16 cellular contexts compared by ENCODE assay signal in genomic region chr3:154971341-154971740, GRCh38.
DNase-seq lines count a peak whose midpoint lies in the region; ATAC-seq and TF ChIP-seq lines count a peak whose summit lies in the region.
"Had no signal": no experiment of that assay in that cellular context is flagged by ENCODE, and none has a peak within 500 bp of the region (broad histone marks: within the 10 kb centered on the region; RNA-seq: fewer than 3 reads in every experiment).

No MANE protein-coding gene starts in this region.

- peak; percentile 32 for ATAC-seq in SK-N-SH treated with all-trans-retinoic acid at 6 μM for 48 hours
- no peak for ATAC-seq in HG03469 (IDR thresholded peaks at IDR 0.05; ENCODE audit: unreplicated experiment)
- ATAC-seq in HG03460 (IDR thresholded peaks at IDR 0.05; ENCODE audit: unreplicated experiment): no peak
- no peak for ATAC-seq in HG02870 (IDR thresholded peaks at IDR 0.05; ENCODE audit: unreplicated experiment)
- ATAC-seq: activated naive CD8-positive, alpha-beta T cell treated with anti-CD3 and anti-CD28 coated beads, Interleukin-2, amount 50 U/mL, for 24 hours; left lobe of liver; natural killer cell had no signal

- DNase-seq in EH (ENCODE audit: low read depth) (peak; percentile 55), fibroblast of the conjunctiva (ENCODE audit: low read depth) (peak; percentile 70), spleen (no peak), NCI-H510A treated with DMSO at 0.1 percent for 48 hours (lab: John Stamatoyannopoulos, UW) (no peak)
- DNase-seq: activated CD4-positive, alpha-beta T cell treated with anti-CD3 and anti-CD28 coated beads, Interleukin-2, amount 50 U/mL, for 4 hours; activated naive CD8-positive, alpha-beta T cell treated with anti-CD3 and anti-CD28 coated beads, Interleukin-2, amount 50 U/mL, for 24 hours; activated T-cell treated with anti-CD3 and anti-CD28 coated beads, Interleukin-2, amount 50 U/mL, for 48 hours; BE2C; natural killer cell; stimulated activated CD4-positive, alpha-beta T cell treated with anti-CD3 and anti-CD28 coated beads, Interleukin-1b, Interleukin-23, amount 100 ng/mL, for 48 hours had no signal

- peak overlapping the region in 7 of 8 donors; percentile 44 to 89 (median 66) for H3K27ac ChIP-seq in spleen
- H3K27ac ChIP-seq: SJSA1 had no signal

- TF ChIP-seq POLR2A in spleen (IDR thresholded peaks at IDR 0.05): no peak

- H3K4me3 ChIP-seq in spleen: peak overlapping the region in 1 of 8 donors; percentile 41
- H3K4me3 ChIP-seq: SJSA1 had no signal

- H3K36me3 ChIP-seq in spleen: no peaks in the 10 kb centered on the region
- H3K36me3 ChIP-seq: BE2C, SJSA1 had no signal

- no peaks in the 10 kb centered on the region for H3K27me3 ChIP-seq in spleen (replicated peaks in 1 of 7)
- H3K27me3 ChIP-seq: BE2C, SJSA1 had no signal

- H3K4me1 ChIP-seq in spleen: peaks cover 0 to 9% (median 0%) of the 10 kb centered on the region in 6 donors
- H3K4me1 ChIP-seq: BE2C, SJSA1 had no signal

- intact Hi-C loops in spleen (cut with DNase I; ENCODE audit: low total_unique reads): no loop called here

- no peak for TF ChIP-seq CTCF in spleen (IDR thresholded peaks at IDR 0.05 in 8 of 11, conservative IDR thresholded peaks at IDR 0.05 in 3 of 11)

- 82 to 91% (median 86%) methylated on average over 7 of the region's 7 CpGs for WGBS in spleen, 5 donors

- H3K9me3 ChIP-seq in spleen: no peaks in the 10 kb centered on the region
- H3K9me3 ChIP-seq: BE2C, SJSA1 had no signal

TF ChIP-seq in SK-N-SH treated with all-trans-retinoic acid at 6 μM for 48 hours, 23 proteins besides CTCF, POLR2A, EP300 and RAD21:
- TF ChIP-seq CSDC2 (CRISPR knock-in tag; IDR thresholded peaks at IDR 0.05): no peak
- TF ChIP-seq ZNF8 (CRISPR knock-in tag; IDR thresholded peaks at IDR 0.05): no peak
- no peak for TF ChIP-seq OSR1 (CRISPR knock-in tag; IDR thresholded peaks at IDR 0.05)
- no peak for TF ChIP-seq TOX (CRISPR knock-in tag; IDR thresholded peaks at IDR 0.05; ENCODE audit: borderline replicate concordance)
TF ChIP-seq in SK-N-SH treated with all-trans-retinoic acid at 6 μM for 48 hours: peak in this region for 0.

Comparison
In these comparisons a context has a peak if more than half of its experiments do, and no peak if none do; other contexts are left out.
1. DNase-seq: peak in EH (single experiment) and fibroblast of the conjunctiva (single experiment); none in spleen (single experiment) and NCI-H510A treated with DMSO at 0.1 percent for 48 hours (single experiment).